ENCODE assay signal across 22 cellular contexts in the genomic region with DNA sequence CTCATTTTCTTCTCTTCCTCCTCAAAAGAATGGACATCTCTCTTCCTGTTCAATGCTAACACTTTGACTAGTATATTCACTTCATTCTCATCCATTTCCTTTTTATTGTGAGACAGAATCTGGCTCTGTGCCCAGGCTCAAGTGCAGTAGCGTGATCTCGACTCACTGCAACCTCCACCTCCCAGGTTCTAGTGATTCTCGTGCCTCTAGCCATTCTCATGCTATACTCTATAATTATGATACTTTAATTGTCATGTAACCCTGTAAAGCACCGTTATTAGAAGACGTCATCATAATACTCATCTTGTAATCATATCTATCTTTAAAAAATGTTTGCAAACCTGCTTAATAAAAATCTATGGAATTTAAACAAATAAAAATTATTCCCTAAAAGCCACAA.
DNase-seq lines count a peak whose midpoint lies in the region; ATAC-seq and TF ChIP-seq lines count a peak whose summit lies in the region.
"Had no signal": no experiment of that assay in that cellular context is flagged by ENCODE, and none has a peak within 500 bp of the region (broad histone marks: within the 10 kb centered on the region; RNA-seq: fewer than 3 reads in every experiment).

No MANE protein-coding gene starts in this region.

- H3K4me3 ChIP-seq in PC-9 = no peak overlapping the region
- H3K4me3 ChIP-seq: body of pancreas, gastroesophageal sphincter, MG63 had no signal

- intact Hi-C loops in PC-9 (cut with micrococcal nuclease; ENCODE audit: unreplicated experiment) = no loop called here

- no peak for TF ChIP-seq CTCF in PC-9 (conservative IDR thresholded peaks at IDR 0.05)

- POLR2A ChIA-PET in PC-9 (lab: Charles Lee; ENCODE audit: unreplicated experiment) = no interaction called here

- no peaks in the 10 kb centered on the region for H3K79me2 ChIP-seq in PC-9 (ENCODE audit: low read depth)

- ATAC-seq in HG03520 (IDR thresholded peaks at IDR 0.05; ENCODE audit: unreplicated experiment) = no peak
- ATAC-seq: body of pancreas, gastroesophageal sphincter, left lobe of liver had no signal

- CTCF ChIA-PET in PC-9 (lab: Charles Lee) = no interaction called here

- H3K36me3 ChIP-seq in PC-9 (ENCODE audit: low read depth) = no peaks in the 10 kb centered on the region
- H3K36me3 ChIP-seq: gastroesophageal sphincter, MG63, neutrophil, WERI-Rb-1 had no signal

- H2AFZ ChIP-seq in PC-9 = no peak overlapping the region

- no peak overlapping the region for H3K4me2 ChIP-seq in PC-9

- peak; percentile 74 for DNase-seq in NCI-H2196 (lab: John Stamatoyannopoulos, UW; ENCODE audit: unreplicated experiment)
- DNase-seq in NCI-H2196 treated with DMSO at 0.1 percent for 48 hours (lab: John Stamatoyannopoulos, UW; ENCODE audit: unreplicated experiment) = no peak
- DNase-seq in NCI-H2029 treated with DMSO at 0.1 percent for 48 hours (lab: John Stamatoyannopoulos, UW) = peak; percentile 75
- peak; percentile 79 for DNase-seq in NCI-H774 (lab: John Stamatoyannopoulos, UW)
- DNase-seq in lung microvascular endothelial cell (ENCODE audit: low read depth in 2 of 2) = peak; percentile 8 to 10
- no peak for DNase-seq in NCI-H526 (lab: John Stamatoyannopoulos, UW)
- no peak for DNase-seq in PC-9
- DNase-seq: activated CD4-positive, alpha-beta memory T cell treated with anti-CD3 and anti-CD28 coated beads for 36 hours; activated T-cell treated with anti-CD3 and anti-CD28 coated beads, Interleukin-2, amount 50 U/mL, for 24 hours; body of pancreas; HCEC 1CT; MG63; NCI-H526 treated with DMSO at 0.1 percent for 48 hours; stimulated activated naive CD4-positive, alpha-beta T cell; T-helper 1 cell; trophoblast cell; WERI-Rb-1 had no signal

- H3K4me1 ChIP-seq in PC-9 (replicated peaks; ENCODE audit: insufficient read depth) = no peaks in the 10 kb centered on the region
- H3K4me1 ChIP-seq: body of pancreas, gastroesophageal sphincter had no signal

- H3K9me3 ChIP-seq in PC-9 (ENCODE audit: insufficient read depth, low read depth) = peaks cover 3% of the 10 kb centered on the region; the same call in 1 of the 2 replicates
- H3K9me3 ChIP-seq: body of pancreas, neutrophil had no signal

- H3K27ac ChIP-seq in PC-9 = no peak overlapping the region
- H3K27ac ChIP-seq: body of pancreas, epithelial cell of prostate, gastroesophageal sphincter, neutrophil, WERI-Rb-1 had no signal

- no peaks in the 10 kb centered on the region for H3K9me2 ChIP-seq in PC-9 (ENCODE audit: insufficient read depth)

- H4K20me1 ChIP-seq in PC-9 (ENCODE audit: insufficient read depth) = no peaks in the 10 kb centered on the region

- H3K27me3 ChIP-seq in PC-9 (ENCODE audit: insufficient read depth, low read depth) = no peaks in the 10 kb centered on the region
- H3K27me3 ChIP-seq: body of pancreas, gastroesophageal sphincter, MG63, neutrophil had no signal

- H3F3A ChIP-seq in PC-9 (ENCODE audit: insufficient read depth, low read depth) = no peaks in the 10 kb centered on the region

- no TSS peak for BruUV-seq in PC-9 (replicated peaks; lab: Mats Ljungman, UMichigan)

Comparison
In these comparisons a context has a peak if more than half of its experiments do, and no peak if none do; other contexts are left out.
1. DNase-seq: peak in NCI-H2196 (single experiment), NCI-H2029 treated with DMSO at 0.1 percent for 48 hours (single experiment), NCI-H774 (single experiment) and lung microvascular endothelial cell (2 of 2); none in NCI-H2196 treated with DMSO at 0.1 percent for 48 hours (single experiment), NCI-H526 (0 of 2) and PC-9 (0 of 2).